Comparison of ENCODE assay signal across 8 cellular contexts in genomic region chr2:238426568-238427434, GRCh38. TPM values are rescaled to one million over a fixed set of nuclear protein-coding genes. Genes with fewer than 3 reads are reported as not detected.
A peak's percentile ranks its signal among the peaks of the same experiment; 100 is the strongest.
DNase-seq lines count a peak whose midpoint lies in the region; ATAC-seq and TF ChIP-seq lines count a peak whose summit lies in the region.

Gene ASB1, plus strand, starts transcription at chr2:238426927. Its CDS starts 144 bp downstream, at chr2:238427071.

- peak within 1 kb of the TSS; percentile 85 for H3K4me3 ChIP-seq in GM08714 (ENCODE audit: low read length)
- peak within 1 kb of the TSS; percentile 82 for H3K4me3 ChIP-seq in HAP-1
- peak within 1 kb of the TSS; percentile 89 for H3K4me3 ChIP-seq in MG63
- H3K4me3 ChIP-seq in adipocyte (ENCODE audit: low read length): peak within 1 kb of the TSS; percentile 94
- H3K4me3 ChIP-seq in heart right ventricle: peak within 1 kb of the TSS; percentile 56 to 98 (median 79)
- H3K4me3 ChIP-seq in prostate gland: peak within 1 kb of the TSS; percentile 78 to 95
- peak within 1 kb of the TSS; percentile 93 for H3K4me3 ChIP-seq in urinary bladder (ENCODE audit: low read depth, low read length)

- in situ Hi-C loops in HAP-1 (cut with MboI; ENCODE audit: low sequenced_read_pairs): no loop called here

- H3K36me3 ChIP-seq in HAP-1 (replicated peaks) (no peaks in the 10 kb centered on the region; the same call in none of the 2 replicates), MG63 (peaks cover 34% of the 10 kb centered on the region), adipocyte (ENCODE audit: control insufficient read depth, insufficient read depth, low read length, severe bottlenecking) (peaks cover 9% of the 10 kb centered on the region), heart right ventricle (peaks cover 0 to 10% (median 0%) of the 10 kb centered on the region in 9 donors), prostate gland (no peaks in the 10 kb centered on the region), urinary bladder (ENCODE audit: insufficient read depth) (no peaks in the 10 kb centered on the region)

- 0% methylated on average over 97 to 104 of the region's 104 CpGs for WGBS in heart right ventricle, 2 donors
- under 1% methylated on average over 54 of the region's 104 CpGs for WGBS in prostate gland
- WGBS in urinary bladder: under 1% methylated on average over 104 of the region's 104 CpGs

- H3K27ac ChIP-seq in heart right ventricle (peak within 1 kb of the TSS; percentile 70 to 98 (median 94)), prostate gland (peak within 1 kb of the TSS; percentile 90 to 93), urinary bladder (ENCODE audit: low read depth) (peak within 1 kb of the TSS; percentile 79)

- no peak for TF ChIP-seq POLR2A in prostate gland (IDR thresholded peaks at IDR 0.05)

- peak; percentile 87 to 91 (median 89) for ATAC-seq in heart right ventricle

- DNase-seq in HAP-1 (ENCODE audit: low spot score in 2 of 2) (peak; percentile 60 to 88), MG63 (peak; percentile 89), T follicular helper cell (ENCODE audit: low read depth) (peak; percentile 49), adipocyte (ENCODE audit: low read depth) (peak; percentile 90), heart right ventricle (peak; percentile 66 to 76), prostate gland (ENCODE audit: low spot score) (peak; percentile 52)

- H3K27me3 ChIP-seq in HAP-1 (ENCODE audit: low read depth) (no peaks in the 10 kb centered on the region), MG63 (no peaks in the 10 kb centered on the region), adipocyte (replicated peaks; ENCODE audit: control insufficient read depth, insufficient read depth, low read length) (no peaks in the 10 kb centered on the region), heart right ventricle (peaks cover 0 to 36% (median 10%) of the 10 kb centered on the region in 7 donors), prostate gland (replicated peaks; ENCODE audit: insufficient read depth) (no peaks in the 10 kb centered on the region)

- H3K9me3 ChIP-seq in HAP-1 (peaks cover 5% of the 10 kb centered on the region; the same call in 1 of the 2 replicates), MG63 (peaks cover 16% of the 10 kb centered on the region), adipocyte (ENCODE audit: control insufficient read depth, low read length) (no peaks in the 10 kb centered on the region), heart right ventricle (peaks cover 0 to 18% (median 0%) of the 10 kb centered on the region in 11 donors), prostate gland (no peaks in the 10 kb centered on the region)

- H3K4me1 ChIP-seq in HAP-1 (peaks cover 11% of the 10 kb centered on the region), adipocyte (ENCODE audit: control insufficient read depth, insufficient read depth, low read length) (peaks cover 52% of the 10 kb centered on the region), heart right ventricle (peaks cover under 1 to 58% (median 32%) of the 10 kb centered on the region in 9 donors), prostate gland (replicated peaks) (no peaks in the 10 kb centered on the region), urinary bladder (ENCODE audit: insufficient read depth) (peaks cover 2% of the 10 kb centered on the region)

- TF ChIP-seq CTCF in heart right ventricle (IDR thresholded peaks at IDR 0.05) (no peak), prostate gland (IDR thresholded peaks at IDR 0.05) (peak in 1 of 4 experiments; percentile 3)

- intact Hi-C loops in heart right ventricle (cut with DNase I): no loop called here
- intact Hi-C loops in prostate gland (cut with DNase I): no loop called here

- H3K9ac ChIP-seq in adipocyte (ENCODE audit: low read length): peak within 1 kb of the TSS; percentile 94

RNA-seq across cellular contexts. Expression of gene ASB1, which starts in this region (rescaled TPM):
- total RNA-seq in MG63 (2014; rRNA removed; shearing (Covaris generic); ENCODE audit: low replicate concordance): 16.0 and 36.1 TPM in 2 replicates
- 10 to 100 TPM; 31.4 to 61.5 (median 51.2) TPM for total RNA-seq in heart right ventricle
- polyA plus RNA-seq in heart right ventricle: 10 to 100 TPM; 32.0 to 41.9 TPM
- 10 to 100 TPM; 11.9 to 27.8 TPM for total RNA-seq in prostate gland
- total RNA-seq in urinary bladder: 17.1 TPM
- 24.7 TPM for polyA plus RNA-seq in urinary bladder

Comparison
In these comparisons a context has a peak if more than half of its experiments do, and no peak if none do; other contexts are left out.
1. Peak in every context shown above with its lines: DNase-seq, ATAC-seq, H3K4me3 ChIP-seq and H3K27ac ChIP-seq.